In the genomic region with DNA sequence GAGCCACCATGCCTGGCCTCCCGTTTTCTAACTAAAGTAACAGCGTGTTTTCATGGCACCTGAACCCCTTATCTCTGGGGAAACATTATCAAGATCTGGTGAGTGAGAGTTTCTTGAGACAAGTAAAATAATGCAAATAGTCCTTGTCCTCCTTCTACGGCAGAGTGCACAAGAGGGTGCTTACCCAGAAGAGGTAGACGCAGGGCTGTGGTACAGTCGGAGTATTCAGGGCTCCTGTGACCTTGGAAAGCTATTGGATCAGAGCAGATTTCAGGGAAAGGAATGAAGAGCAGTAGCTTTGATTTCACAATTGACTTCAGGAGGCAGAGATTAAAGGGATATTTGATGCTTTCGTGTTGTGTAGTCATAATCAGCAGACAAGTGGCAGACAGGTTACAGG, we compare ENCODE assay signal across 37 cellular contexts.
A peak's percentile ranks its signal among the peaks of the same experiment; 100 is the strongest.
DNase-seq lines count a peak whose midpoint lies in the region; ATAC-seq, FAIRE-seq and TF ChIP-seq lines count a peak whose summit lies in the region.
"Had no signal": no experiment of that assay in that cellular context is flagged by ENCODE, and none has a peak within 500 bp of the region (broad histone marks: within the 10 kb centered on the region; RNA-seq: fewer than 3 reads in every experiment).

No MANE protein-coding gene starts in this region.

- WGBS in trophoblast cell (ENCODE audit: extremely low coverage, insufficient coverage, insufficient read length): no CpG with 5 or more reads among the region's 6 CpGs
- 63% methylated on average over 6 of the region's 6 CpGs; no CpG with 5 or more reads in 1 of the 2 donors for WGBS in gastroesophageal sphincter (ENCODE audit: low coverage in 1 of 2), 2 donors
- no CpG with 5 or more reads among the region's 6 CpGs for WGBS in H9 (ENCODE audit: extremely low coverage, insufficient read length, low lambda C conversion rate)

- H2AFZ ChIP-seq in trophoblast cell (ENCODE audit: insufficient read depth, low read length, poor library complexity) (no peak overlapping the region), H9 (ENCODE audit: low read length) (no peak overlapping the region)

- no peak overlapping the region for H3K4me3 ChIP-seq in bronchial epithelial cell (ENCODE audit: low read depth, low read length)
- H3K4me3 ChIP-seq in left lung: no peak overlapping the region
- no peak overlapping the region for H3K4me3 ChIP-seq in trophoblast cell (ENCODE audit: low read depth, low read length)
- no peak overlapping the region for H3K4me3 ChIP-seq in upper lobe of right lung
- no peak overlapping the region for H3K4me3 ChIP-seq in gastroesophageal sphincter
- H3K4me3 ChIP-seq: A549; BLaER1; BLaER1 treated with 17β-estradiol and CSF1 and Interleukin-3, amounts not matched to agents 10 nM and 100 nM had no signal

- FAIRE-seq in bronchial epithelial cell (lab: Jason Lieb, UNC): peak; percentile 13
- FAIRE-seq: A204.1, A549, D721Med had no signal

- H3K4ac ChIP-seq in trophoblast cell (ENCODE audit: low read depth, low read length): no peak overlapping the region
- no peak overlapping the region for H3K4ac ChIP-seq in H9 (ENCODE audit: low read depth, low read length)

- no peak overlapping the region for H3K9ac ChIP-seq in trophoblast cell (ENCODE audit: low read length)
- no peak overlapping the region for H3K9ac ChIP-seq in H9 (ENCODE audit: extremely low read depth, insufficient read length, low read length)
- H3K9ac ChIP-seq: BLaER1; BLaER1 treated with 17β-estradiol and CSF1 and Interleukin-3, amounts not matched to agents 10 nM and 100 nM had no signal

- H3T11ph ChIP-seq in H9 (ENCODE audit: low read length): no peak overlapping the region

- H3K9me3 Mint-ChIP-seq in type B pancreatic cell: peaks cover 14% of the 10 kb centered on the region
- peaks cover 83 to 90% of the 10 kb centered on the region in 2 experiments for H3K9me3 Mint-ChIP-seq in H9

- H3K9me3 ChIP-seq in left lung (peaks cover 0 to 10% of the 10 kb centered on the region in 2 donors), trophoblast cell (ENCODE audit: insufficient read depth, low read depth, low read length) (peaks cover 15% of the 10 kb centered on the region), upper lobe of right lung (no peaks in the 10 kb centered on the region), gastroesophageal sphincter (no peaks in the 10 kb centered on the region), H9 (ENCODE audit: control insufficient read depth, low read depth, low read length) (peaks cover 8% of the 10 kb centered on the region)
- H3K9me3 ChIP-seq: BE2C; BLaER1; BLaER1 treated with 17β-estradiol and CSF1 and Interleukin-3, amounts not matched to agents 10 nM and 100 nM; Caco-2 had no signal

- H2BK5ac ChIP-seq in trophoblast cell (ENCODE audit: low read depth, low read length, poor library complexity) (no peak overlapping the region), H9 (ENCODE audit: insufficient read length, low read length) (no peak overlapping the region)

- no peak overlapping the region for H4K12ac ChIP-seq in trophoblast cell (ENCODE audit: low read depth, low read length)

- intact Hi-C loops in left lung (cut with DNase I) (no loop called here), upper lobe of right lung (cut with DNase I) (no loop called here)

- DNase-seq in bronchial epithelial cell (ENCODE audit: low read depth) (no peak), left lung (no peak), trophoblast cell (peak; percentile 8 to 17), upper lobe of right lung (no peak), type B pancreatic cell (ENCODE audit: extremely low spot score, unreplicated experiment) (no peak), G401 (ENCODE audit: low spot score) (no peak), H9 (no peak)
- DNase-seq: 8988T; ACHN; AML-193; BE2C; C1 segment of cervical spinal cord; Caco-2; Calu3; CD4-positive, alpha-beta memory T cell; CD4-positive, alpha-beta T cell; CD4-positive, CD25-positive, alpha-beta regulatory T cell; CD8-positive, alpha-beta memory T cell; CD8-positive, alpha-beta T cell; COR-L47; DMS 273 treated with DMSO at 0.1 percent for 48 hours; DMS153; DMS53; DMS79; DMS79 treated with DMSO at 0.1 percent for 48 hours; DND-41; EL had no signal

- H3K4me3 Mint-ChIP-seq in type B pancreatic cell (no peak overlapping the region), H9 (no peak overlapping the region)
- H3K4me3 Mint-ChIP-seq: B cell; CD14-positive monocyte; CD4-positive, alpha-beta memory T cell; CD4-positive, alpha-beta T cell; CD4-positive, CD25-positive, alpha-beta regulatory T cell; CD8-positive, alpha-beta memory T cell; CD8-positive, alpha-beta T cell had no signal

- H4K20me1 ChIP-seq in H9 (ENCODE audit: control insufficient read depth, insufficient read depth, insufficient read length): no peaks in the 10 kb centered on the region
- H4K20me1 ChIP-seq: BLaER1; BLaER1 treated with 17β-estradiol and CSF1 and Interleukin-3, amounts not matched to agents 10 nM and 100 nM had no signal

- H2BK12ac ChIP-seq in trophoblast cell (ENCODE audit: low read length): no peak overlapping the region
- no peak overlapping the region for H2BK12ac ChIP-seq in H9 (ENCODE audit: insufficient read length, low read depth, low read length)

- H4K91ac ChIP-seq in trophoblast cell (ENCODE audit: low read depth, low read length) (no peak overlapping the region), H9 (ENCODE audit: insufficient read length, low read depth, low read length) (no peak overlapping the region)

- no peak overlapping the region for H3K56ac ChIP-seq in H9 (ENCODE audit: insufficient read length, low read depth, low read length)

- H3K18ac ChIP-seq in trophoblast cell (ENCODE audit: low read length) (no peak overlapping the region), H9 (ENCODE audit: insufficient read length, low read depth, low read length) (no peak overlapping the region)

- H2BK20ac ChIP-seq in H9 (ENCODE audit: low read depth, low read length, poor library complexity, severe bottlenecking): no peak overlapping the region

- no peak overlapping the region for H3K23ac ChIP-seq in trophoblast cell (ENCODE audit: low read length)
- H3K23ac ChIP-seq in H9 (ENCODE audit: insufficient read length, low read depth, low read length): no peak overlapping the region

- H3K79me1 ChIP-seq in trophoblast cell (ENCODE audit: low read length) (no peaks in the 10 kb centered on the region), H9 (ENCODE audit: insufficient read depth, low read depth, low read length, poor library complexity, severe bottlenecking) (no peaks in the 10 kb centered on the region)

- ATAC-seq in left lung (peak; percentile 59), upper lobe of right lung (peak; percentile 37), gastroesophageal sphincter (no peak)
- ATAC-seq: A549; CD8-positive, alpha-beta T cell had no signal

- H3K27ac ChIP-seq in left lung (no peak overlapping the region), trophoblast cell (ENCODE audit: low read depth, low read length) (no peak overlapping the region), upper lobe of right lung (no peak overlapping the region), gastroesophageal sphincter (no peak overlapping the region), H9 (ENCODE audit: insufficient read length, low read depth, low read length) (no peak overlapping the region)
- H3K27ac ChIP-seq: 22Rv1; A549; BLaER1; BLaER1 treated with 17β-estradiol and CSF1 and Interleukin-3, amounts not matched to agents 10 nM and 100 nM; C4-2B had no signal

- no peak for TF ChIP-seq CTCF in bronchial epithelial cell (IDR thresholded peaks at IDR 0.05; ENCODE audit: insufficient read depth, low read length, severe bottlenecking)
- TF ChIP-seq CTCF in left lung (IDR thresholded peaks at IDR 0.05): no peak
- TF ChIP-seq CTCF in upper lobe of right lung (IDR thresholded peaks at IDR 0.05): no peak
- TF ChIP-seq CTCF in gastroesophageal sphincter (IDR thresholded peaks at IDR 0.05): no peak
- TF ChIP-seq CTCF in type B pancreatic cell (conservative IDR thresholded peaks at IDR 0.05): no peak
- TF ChIP-seq CTCF in H9 (conservative IDR thresholded peaks at IDR 0.05): no peak

- no peak overlapping the region for H3K27ac Mint-ChIP-seq in type B pancreatic cell
- no peak overlapping the region for H3K27ac Mint-ChIP-seq in H9
- H3K27ac Mint-ChIP-seq: B cell; CD14-positive monocyte; CD4-positive, alpha-beta T cell; CD4-positive, CD25-positive, alpha-beta regulatory T cell; CD8-positive, alpha-beta memory T cell; CD8-positive, alpha-beta T cell had no signal

- H4K8ac ChIP-seq in trophoblast cell (ENCODE audit: low read depth, low read length) (no peak overlapping the region), H9 (replicated peaks; ENCODE audit: insufficient read length, low read depth, low read length) (no peak overlapping the region)

- H3K23me2 ChIP-seq in H9 (ENCODE audit: insufficient read length, low read depth, low read length, poor library complexity, severe bottlenecking): no peaks in the 10 kb centered on the region

- H2AK5ac ChIP-seq in trophoblast cell (ENCODE audit: low read length) (no peak overlapping the region), H9 (ENCODE audit: insufficient read length, low read length) (no peak overlapping the region)

- no peak overlapping the region for H2BK15ac ChIP-seq in H9 (ENCODE audit: low read depth, low read length)

- no peak for TF ChIP-seq POLR2A in gastroesophageal sphincter (IDR thresholded peaks at IDR 0.05)

- H4K5ac ChIP-seq in H9 (ENCODE audit: insufficient read length, low read depth, low read length): no peak overlapping the region

- H3K27me3 Mint-ChIP-seq in type B pancreatic cell (no peaks in the 10 kb centered on the region), H9 (ENCODE audit: low read depth) (peaks cover 2% of the 10 kb centered on the region)
- H3K27me3 Mint-ChIP-seq: B cell; CD4-positive, alpha-beta memory T cell; CD4-positive, alpha-beta T cell; CD4-positive, CD25-positive, alpha-beta regulatory T cell; CD8-positive, alpha-beta memory T cell had no signal

- H3K14ac ChIP-seq in trophoblast cell (ENCODE audit: low read length): no peak overlapping the region
- H3K14ac ChIP-seq in H9 (ENCODE audit: insufficient read depth, low read length): no peak overlapping the region

- no peaks in the 10 kb centered on the region for H3K27me3 ChIP-seq in bronchial epithelial cell (ENCODE audit: control insufficient read depth, insufficient read depth, low read length)
- H3K27me3 ChIP-seq in left lung: no peaks in the 10 kb centered on the region
- no peaks in the 10 kb centered on the region for H3K27me3 ChIP-seq in trophoblast cell (ENCODE audit: insufficient read depth, low read length)
- H3K27me3 ChIP-seq in upper lobe of right lung: no peaks in the 10 kb centered on the region
- H3K27me3 ChIP-seq in gastroesophageal sphincter: no peaks in the 10 kb centered on the region
- no peaks in the 10 kb centered on the region for H3K27me3 ChIP-seq in H9 (ENCODE audit: insufficient read depth, low read length)
- H3K27me3 ChIP-seq: BE2C; BLaER1; BLaER1 treated with 17β-estradiol and CSF1 and Interleukin-3, amounts not matched to agents 10 nM and 100 nM had no signal

- H3K4me2 ChIP-seq in trophoblast cell (ENCODE audit: low read length) (no peak overlapping the region), H9 (ENCODE audit: insufficient read depth, insufficient read length, low read length) (no peak overlapping the region)
- H3K4me2 ChIP-seq: A549; BLaER1; BLaER1 treated with 17β-estradiol and CSF1 and Interleukin-3, amounts not matched to agents 10 nM and 100 nM had no signal

- in situ Hi-C loops in G401 (cut with HindIII; ENCODE audit: low sequenced_read_pairs): no loop called here

- H3K4me1 Mint-ChIP-seq in type B pancreatic cell (ENCODE audit: unreplicated experiment): no peaks in the 10 kb centered on the region
- H3K4me1 Mint-ChIP-seq in H9: no peaks in the 10 kb centered on the region
- H3K4me1 Mint-ChIP-seq: B cell; CD14-positive monocyte; CD4-positive, alpha-beta memory T cell; CD4-positive, CD25-positive, alpha-beta regulatory T cell; CD8-positive, alpha-beta memory T cell had no signal

- H3K36me3 Mint-ChIP-seq in type B pancreatic cell (no peaks in the 10 kb centered on the region), H9 (ENCODE audit: insufficient read depth in 1 of 3, low read depth in 3 of 3) (peaks cover 15 to 23% (median 15%) of the 10 kb centered on the region in 3 experiments)
- H3K36me3 Mint-ChIP-seq: CD14-positive monocyte; CD4-positive, alpha-beta memory T cell; CD4-positive, CD25-positive, alpha-beta regulatory T cell; CD8-positive, alpha-beta memory T cell; CD8-positive, alpha-beta T cell had no signal

- no peaks in the 10 kb centered on the region for H3K36me3 ChIP-seq in bronchial epithelial cell (ENCODE audit: control insufficient read depth, insufficient read depth, low read length)
- no peaks in the 10 kb centered on the region for H3K36me3 ChIP-seq in left lung
- no peaks in the 10 kb centered on the region for H3K36me3 ChIP-seq in trophoblast cell (ENCODE audit: control insufficient read depth in 1 of 2, insufficient read depth in 2 of 2, low read length in 2 of 2)
- no peaks in the 10 kb centered on the region for H3K36me3 ChIP-seq in upper lobe of right lung
- H3K36me3 ChIP-seq in gastroesophageal sphincter: no peaks in the 10 kb centered on the region
- H3K36me3 ChIP-seq: BE2C; BLaER1; BLaER1 treated with 17β-estradiol and CSF1 and Interleukin-3, amounts not matched to agents 10 nM and 100 nM had no signal

- TF ChIP-seq EP300 in gastroesophageal sphincter (IDR thresholded peaks at IDR 0.05): no peak

- no peaks in the 10 kb centered on the region for H3K79me2 ChIP-seq in trophoblast cell (ENCODE audit: control insufficient read depth, insufficient read depth, low read length, poor library complexity)
- H3K79me2 ChIP-seq in H9 (ENCODE audit: insufficient read depth, low read length): no peaks in the 10 kb centered on the region

- H3K4me1 ChIP-seq in left lung (no peaks in the 10 kb centered on the region), trophoblast cell (ENCODE audit: control insufficient read depth in 1 of 2, insufficient read depth in 2 of 2, low read length in 2 of 2) (no peaks in the 10 kb centered on the region), upper lobe of right lung (no peaks in the 10 kb centered on the region), gastroesophageal sphincter (no peaks in the 10 kb centered on the region), H9 (ENCODE audit: insufficient read depth, low read length) (no peaks in the 10 kb centered on the region)
- H3K4me1 ChIP-seq: A549; BE2C; BLaER1; BLaER1 treated with 17β-estradiol and CSF1 and Interleukin-3, amounts not matched to agents 10 nM and 100 nM; Caco-2 had no signal

- H2BK120ac ChIP-seq in trophoblast cell (ENCODE audit: insufficient read depth, low read length, poor library complexity) (no peak overlapping the region), H9 (ENCODE audit: low read depth, low read length, poor library complexity, severe bottlenecking) (no peak overlapping the region)

Comparison
In these comparisons a context has a peak if more than half of its experiments do, and no peak if none do; other contexts are left out.
1. DNase-seq: peak in trophoblast cell (2 of 2); none in bronchial epithelial cell (single experiment), left lung (0 of 2), upper lobe of right lung (single experiment), type B pancreatic cell (single experiment), G401 (single experiment) and H9 (single experiment).